ENCODE assay signal across 8 cellular contexts in genomic region chr9:4923580-4924544, GRCh38.
DNase-seq lines count a peak whose midpoint lies in the region; ATAC-seq, FAIRE-seq and TF ChIP-seq lines count a peak whose summit lies in the region.

No MANE protein-coding gene starts in this region.

- peaks cover 0 to 11% of the 10 kb centered on the region in 2 donors for H3K36me3 Mint-ChIP-seq in activated naive CD4-positive, alpha-beta T cell treated with anti-CD3 and anti-CD28 coated beads, Interleukin-2, amount 50 U/mL, for 72 hours

- TF ChIP-seq POLR2A in GM12891 (IDR thresholded peaks at IDR 0.05; ENCODE audit: low read depth, low read length), result no peak
- no peak for TF ChIP-seq POLR2A in right lobe of liver (IDR thresholded peaks at IDR 0.05)

- intact Hi-C loops in right lobe of liver (cut with DNase I), result no loop called here

- peak; percentile 58 for TF ChIP-seq CTCF in AG04450 (IDR thresholded peaks at IDR 0.05; ENCODE audit: low read depth, low read length)
- TF ChIP-seq CTCF in right lobe of liver (IDR thresholded peaks at IDR 0.05), result peak; percentile 35 to 46 (median 42)

- no peak overlapping the region for H3K27ac ChIP-seq in AG04450 (ENCODE audit: low read depth, low read length)
- peak overlapping the region in 2 of 3 donors; percentile 73 to 74 for H3K27ac ChIP-seq in right lobe of liver

- in situ Hi-C loops in G401 (cut with HindIII; ENCODE audit: low sequenced_read_pairs), result no loop called here

- H3K27ac Mint-ChIP-seq in activated naive CD4-positive, alpha-beta T cell treated with anti-CD3 and anti-CD28 coated beads, Interleukin-2, amount 50 U/mL, for 72 hours, result peak overlapping the region; percentile 37 to 40

- CTCF ChIA-PET in AG04450 (lab: Charles Lee), result interaction anchor here (0.7 to 3.6 kb wide), 14 partner anchors 11 to 183 kb away, joined by 3 to 59 read pairs (median 3); partner anchors contain the start of gene AK3

- DNase-seq in AG04450 (ENCODE audit: low read depth, low spot score) (no peak), GM12891 (ENCODE audit: insufficient read length, low spot score) (peak; percentile 30), HTR-8/SVneo (ENCODE audit: insufficient read length, low spot score) (peak; percentile 29), right lobe of liver (no peak), epidermal melanocyte (ENCODE audit: insufficient read length, low spot score) (no peak), G401 (ENCODE audit: low spot score) (no peak)
- no peak for DNase-seq in activated naive CD4-positive, alpha-beta T cell treated with anti-CD3 and anti-CD28 coated beads, Interleukin-2, amount 50 U/mL, for 72 hours (ENCODE audit: low spot score in 2 of 2)

- FAIRE-seq in GM12891 (lab: Jason Lieb, UNC) (no peak), HTR-8/SVneo (lab: Jason Lieb, UNC) (no peak)

- H3K27me3 ChIP-seq in AG04450 (ENCODE audit: control insufficient read depth, insufficient read depth, low read length) (no peaks in the 10 kb centered on the region), right lobe of liver (no peaks in the 10 kb centered on the region)

- POLR2A ChIA-PET in AG04450 (lab: Yijun Ruan, JAX), result no interaction called here

- 49% methylated on average over 5 of the region's 5 CpGs for WGBS in right lobe of liver (ENCODE audit: insufficient coverage, low coverage, low lambda C conversion rate, missing lambda C conversion rate)

- H3K36me3 ChIP-seq in right lobe of liver, result no peaks in the 10 kb centered on the region

- peaks cover 10% of the 10 kb centered on the region; the same call in 1 of the 2 replicates for H3K9me3 ChIP-seq in AG04450 (ENCODE audit: control insufficient read depth, insufficient read depth, low read length)
- no peaks in the 10 kb centered on the region for H3K9me3 ChIP-seq in right lobe of liver

- H3K4me3 ChIP-seq in AG04450 (ENCODE audit: low read depth, low read length) (no peak overlapping the region), right lobe of liver (no peak overlapping the region)

- peaks cover 0 to 31% (median 4%) of the 10 kb centered on the region in 4 donors for H3K4me1 ChIP-seq in right lobe of liver

- ATAC-seq in activated naive CD4-positive, alpha-beta T cell treated with anti-CD3 and anti-CD28 coated beads, Interleukin-2, amount 50 U/mL, for 72 hours, result peak; percentile 43 to 58
- ATAC-seq in right lobe of liver, result peak; percentile 45 to 65 (median 51)
- no peak for ATAC-seq in HG03097 (IDR thresholded peaks at IDR 0.05; ENCODE audit: low FRiP score, unreplicated experiment)

- H3K9me3 Mint-ChIP-seq in activated naive CD4-positive, alpha-beta T cell treated with anti-CD3 and anti-CD28 coated beads, Interleukin-2, amount 50 U/mL, for 72 hours, result peaks cover 0 to 5% of the 10 kb centered on the region in 2 donors

TF ChIP-seq in GM12891, 5 proteins besides CTCF, POLR2A, EP300 and RAD21:
- TF ChIP-seq PAX5 (IDR thresholded peaks at IDR 0.05; ENCODE audit: insufficient read depth, low read length, severe bottlenecking), result no peak
- TF ChIP-seq POLR2AphosphoS5 (IDR thresholded peaks at IDR 0.05; ENCODE audit: low read depth, low read length), result no peak
- TF ChIP-seq POU2F2 (IDR thresholded peaks at IDR 0.05; ENCODE audit: low read depth, low read length), result no peak
- no peak for TF ChIP-seq TAF1 (IDR thresholded peaks at IDR 0.05; ENCODE audit: low read depth, low read length)
- TF ChIP-seq SPI1 (IDR thresholded peaks at IDR 0.05; ENCODE audit: low read depth, low read length), result no peak

Comparison
In these comparisons a context has a peak if more than half of its experiments do, and no peak if none do; other contexts are left out.
1. DNase-seq: peak in GM12891 (single experiment) and HTR-8/SVneo (single experiment); none in AG04450 (single experiment), activated naive CD4-positive, alpha-beta T cell treated with anti-CD3 and anti-CD28 coated beads, Interleukin-2, amount 50 U/mL, for 72 hours (0 of 2), right lobe of liver (0 of 3), epidermal melanocyte (single experiment) and G401 (single experiment).